In the genomic region with DNA sequence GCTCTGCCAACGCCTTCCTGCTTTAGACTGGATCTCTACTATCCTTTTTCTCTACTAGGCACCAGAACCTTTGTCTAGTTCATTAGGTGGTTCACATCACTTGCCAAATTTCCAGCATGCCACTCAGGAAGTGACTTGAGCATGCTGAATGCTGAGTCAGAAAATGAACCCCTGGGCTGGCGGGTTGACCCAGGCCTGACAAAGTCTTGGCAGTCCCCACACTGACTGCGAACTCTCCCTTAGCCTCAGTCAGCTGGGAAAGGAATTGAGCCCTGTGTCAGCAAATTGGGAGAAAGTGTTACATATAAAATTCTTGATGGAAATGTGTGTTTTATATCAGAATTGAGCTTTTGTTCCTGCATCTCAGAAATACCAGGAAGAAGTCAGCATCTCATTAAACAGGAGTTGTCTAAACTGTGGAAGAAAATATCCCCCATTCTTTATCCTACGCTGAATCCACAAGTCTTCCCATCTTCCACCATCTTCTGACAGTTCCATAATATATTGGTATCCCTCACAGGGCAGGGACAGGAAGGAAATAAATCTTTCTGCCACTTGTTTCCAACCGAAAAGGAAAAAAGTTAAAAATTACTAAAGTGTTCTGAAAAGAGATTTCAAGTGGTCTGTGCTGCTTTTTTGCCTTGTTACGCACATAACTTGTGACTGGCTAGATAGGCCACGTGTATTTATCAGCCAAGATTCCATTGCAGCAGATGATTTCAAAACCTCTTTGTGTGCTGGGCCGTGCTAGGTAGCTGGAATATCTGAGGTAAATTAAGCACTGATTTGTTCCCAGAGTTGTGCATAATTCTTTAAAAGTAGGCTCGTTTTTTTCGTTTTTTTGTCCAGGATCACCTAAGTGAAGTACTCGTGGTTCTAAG, we compare ENCODE assay signal across 9 cellular contexts. TPM values are rescaled to one million over a fixed set of nuclear protein-coding genes. Genes with fewer than 3 reads are reported as not detected.
DNase-seq lines count a peak whose midpoint lies in the region; ATAC-seq and TF ChIP-seq lines count a peak whose summit lies in the region.
"Had no signal": no experiment of that assay in that cellular context is flagged by ENCODE, and none has a peak within 500 bp of the region (broad histone marks: within the 10 kb centered on the region; RNA-seq: fewer than 3 reads in every experiment).

No MANE protein-coding gene starts in this region.

- peaks cover 19 to 25% of the 10 kb centered on the region in 2 donors for H3K4me1 ChIP-seq in thoracic aorta (ENCODE audit: control insufficient read depth in 1 of 2, low read depth in 2 of 2)

- no peaks in the 10 kb centered on the region for H3K27me3 Mint-ChIP-seq in T-helper 1 cell treated with Interleukin-12 subunit alpha and Interleukin-12 subunit beta and Interleukin-4 antibody, amounts not matched to agents 30 μg/mL and 1 μg/mL, for 36 hours (ENCODE audit: low read depth)
- H3K27me3 Mint-ChIP-seq in activated naive CD8-positive, alpha-beta T cell treated with anti-CD3 and anti-CD28 coated beads for 36 hours: no peaks in the 10 kb centered on the region

- peaks cover 19% of the 10 kb centered on the region for H3K36me3 Mint-ChIP-seq in T-helper 1 cell treated with Interleukin-12 subunit alpha and Interleukin-12 subunit beta and Interleukin-4 antibody, amounts not matched to agents 30 μg/mL and 1 μg/mL, for 36 hours (ENCODE audit: low read depth)
- peaks cover 19% of the 10 kb centered on the region for H3K36me3 Mint-ChIP-seq in activated naive CD8-positive, alpha-beta T cell treated with anti-CD3 and anti-CD28 coated beads for 36 hours

- H3K4me3 ChIP-seq in thoracic aorta: no peak overlapping the region
- H3K4me3 ChIP-seq: lung had no signal

- TF ChIP-seq CTCF in thoracic aorta (IDR thresholded peaks at IDR 0.05) (no peak), GM13976 (IDR thresholded peaks at IDR 0.05; ENCODE audit: borderline replicate concordance, control extremely low read depth, extremely low read depth, insufficient read depth, missing control alignments) (no peak)

- in situ Hi-C loops in GM13976 (cut with MboI; ENCODE audit: low sequenced_read_pairs, unreplicated experiment): no loop called here

- peak overlapping the region; percentile 9 to 41 for H3K27ac ChIP-seq in thoracic aorta

- DNase-seq in T-helper 1 cell (no peak), iris pigment epithelial cell (ENCODE audit: low read depth) (peak; percentile 83), thoracic aorta (ENCODE audit: low spot score) (peak; percentile 15), GM13976 (ENCODE audit: low spot score) (no peak)
- DNase-seq in activated naive CD8-positive, alpha-beta T cell treated with anti-CD3 and anti-CD28 coated beads for 36 hours: no peak
- no peak for DNase-seq in activated CD4-positive, CD25-positive, alpha-beta regulatory T cell (lab: John Stamatoyannopoulos, UW)

- H3K27me3 ChIP-seq in thoracic aorta (replicated peaks; ENCODE audit: insufficient read depth): no peaks in the 10 kb centered on the region

- H3K27ac Mint-ChIP-seq in T-helper 1 cell treated with Interleukin-12 subunit alpha and Interleukin-12 subunit beta and Interleukin-4 antibody, amounts not matched to agents 30 μg/mL and 1 μg/mL, for 36 hours: peak overlapping the region; percentile 56
- peak overlapping the region; percentile 69 for H3K27ac Mint-ChIP-seq in activated naive CD8-positive, alpha-beta T cell treated with anti-CD3 and anti-CD28 coated beads for 36 hours

- H3K4me1 Mint-ChIP-seq in T-helper 1 cell treated with Interleukin-12 subunit alpha and Interleukin-12 subunit beta and Interleukin-4 antibody, amounts not matched to agents 30 μg/mL and 1 μg/mL, for 36 hours (ENCODE audit: low read depth): peaks cover 15% of the 10 kb centered on the region
- H3K4me1 Mint-ChIP-seq in activated naive CD8-positive, alpha-beta T cell treated with anti-CD3 and anti-CD28 coated beads for 36 hours: peaks cover 24% of the 10 kb centered on the region

- peaks cover 3% of the 10 kb centered on the region for H3K36me3 ChIP-seq in thoracic aorta

- H3K4me3 Mint-ChIP-seq in T-helper 1 cell treated with Interleukin-12 subunit alpha and Interleukin-12 subunit beta and Interleukin-4 antibody, amounts not matched to agents 30 μg/mL and 1 μg/mL, for 36 hours: no peak overlapping the region
- H3K4me3 Mint-ChIP-seq in activated naive CD8-positive, alpha-beta T cell treated with anti-CD3 and anti-CD28 coated beads for 36 hours: no peak overlapping the region

- H3K9me3 Mint-ChIP-seq in T-helper 1 cell treated with Interleukin-12 subunit alpha and Interleukin-12 subunit beta and Interleukin-4 antibody, amounts not matched to agents 30 μg/mL and 1 μg/mL, for 36 hours: peaks cover 8% of the 10 kb centered on the region
- H3K9me3 Mint-ChIP-seq in activated naive CD8-positive, alpha-beta T cell treated with anti-CD3 and anti-CD28 coated beads for 36 hours: peaks cover 9% of the 10 kb centered on the region

- peak; percentile 47 for ATAC-seq in thoracic aorta (ENCODE audit: insufficient number of reproducible peaks, low FRiP score, low read depth)
- no peak for ATAC-seq in HG02870 (IDR thresholded peaks at IDR 0.05; ENCODE audit: unreplicated experiment)

- H3K9me3 ChIP-seq in thoracic aorta: no peaks in the 10 kb centered on the region

RNA-seq across cellular contexts. Expression of gene SLC12A3, which starts 16.7 kb away (rescaled TPM):
- total RNA-seq in activated naive CD8-positive, alpha-beta T cell treated with anti-CD3 and anti-CD28 coated beads for 36 hours: under 1 TPM in 1 of 2 experiments, not detected in 1; 0.04 TPM
- total RNA-seq in thoracic aorta: not detected
- total RNA-seq: lung had no signal

Comparison
In these comparisons a context has a peak if more than half of its experiments do, and no peak if none do; other contexts are left out.
1. DNase-seq: peak in iris pigment epithelial cell (single experiment) and thoracic aorta (single experiment); none in T-helper 1 cell (0 of 5), activated naive CD8-positive, alpha-beta T cell treated with anti-CD3 and anti-CD28 coated beads for 36 hours (single experiment), activated CD4-positive, CD25-positive, alpha-beta regulatory T cell (0 of 4) and GM13976 (single experiment).